In the genomic region with DNA sequence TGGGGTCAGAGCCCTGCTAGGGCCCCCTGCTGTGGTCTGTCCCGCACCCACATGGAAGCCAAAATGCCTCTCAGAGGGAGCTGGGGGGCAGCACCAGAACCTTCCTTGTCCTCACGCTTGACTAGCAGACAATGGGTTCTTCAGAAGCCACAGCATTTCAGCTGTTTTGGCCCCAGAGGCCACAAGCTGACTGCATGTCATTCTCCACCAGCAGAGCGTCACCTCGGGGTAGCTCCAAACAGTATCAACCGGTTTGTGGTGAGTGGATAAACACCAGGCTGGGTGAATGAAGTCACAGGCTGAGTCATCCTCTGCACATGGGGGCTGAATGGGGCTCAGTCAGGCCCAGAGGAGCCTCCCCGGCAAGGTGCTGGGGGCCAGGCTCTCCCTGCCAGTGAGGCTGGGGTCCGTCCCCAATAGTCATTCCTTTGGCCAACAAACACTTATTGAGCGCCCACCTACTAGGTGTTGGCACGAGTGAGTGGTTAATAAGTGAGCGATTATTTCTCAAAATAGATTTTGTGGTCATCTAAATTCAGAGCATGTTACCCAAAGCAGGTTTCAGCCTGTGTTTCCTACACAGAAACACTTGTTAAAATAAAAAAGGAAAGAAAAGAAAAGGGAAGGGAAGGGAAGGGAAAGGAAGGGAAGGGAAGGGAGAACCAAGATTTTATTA, we compare ENCODE assay signal across 8 cellular contexts. TPM values are rescaled to one million over a fixed set of nuclear protein-coding genes. Genes with fewer than 3 reads are reported as not detected.
DNase-seq lines count a peak whose midpoint lies in the region; ATAC-seq and TF ChIP-seq lines count a peak whose summit lies in the region.

No MANE protein-coding gene starts in this region.

- H3K27me3 ChIP-seq in IMR-90 (ENCODE audit: control insufficient read depth, insufficient read depth, low read length) = peaks cover 41% of the 10 kb centered on the region
- peaks cover 6 to 43% of the 10 kb centered on the region in 2 donors for H3K27me3 ChIP-seq in left lung

- H3K4me1 ChIP-seq in IMR-90 (ENCODE audit: control insufficient read depth, insufficient read depth, low read length) = peaks cover 2% of the 10 kb centered on the region; the same call in 1 of the 2 replicates
- H3K4me1 ChIP-seq in left lung = no peaks in the 10 kb centered on the region

- POLR2A ChIA-PET in IMR-90 (lab: Charles Lee; ENCODE audit: unreplicated experiment) = no interaction called here

- H3K4me3 ChIP-seq in IMR-90 (ENCODE audit: insufficient read depth, low read depth, low read length) = no peak overlapping the region
- no peak overlapping the region for H3K4me3 ChIP-seq in left lung

- H2AK9ac ChIP-seq in IMR-90 (replicated peaks; ENCODE audit: low read depth, low read length, poor library complexity) = no peak overlapping the region

- H3K9me1 ChIP-seq in IMR-90 (ENCODE audit: insufficient read depth, low read length) = no peaks in the 10 kb centered on the region

- BruUV-seq in IMR-90 (replicated peaks; lab: Mats Ljungman, UMichigan) = no TSS peak

- no peak overlapping the region for H3K18ac ChIP-seq in IMR-90 (ENCODE audit: low read depth, low read length)

- no peak overlapping the region for H4K8ac ChIP-seq in IMR-90 (ENCODE audit: low read depth in 2 of 2, low read length in 2 of 2)

- TF ChIP-seq CTCF in IMR-90 (conservative IDR thresholded peaks at IDR 0.05; ENCODE audit: low read depth, low read length) (no peak), left lung (IDR thresholded peaks at IDR 0.05) (no peak)

- H3K9ac ChIP-seq in IMR-90 (ENCODE audit: low read depth, low read length) = no peak overlapping the region

- no peak overlapping the region for H2BK5ac ChIP-seq in IMR-90 (ENCODE audit: low read depth, low read length, poor library complexity, severe bottlenecking)

- CTCF ChIA-PET in IMR-90 (lab: Yijun Ruan, JAX) = interaction anchor here (0.8 kb wide), 1 partner anchor 23 kb away, joined by 3 read pairs; no protein-coding TSS in a partner anchor

- H3K4me1 Mint-ChIP-seq in activated T-cell treated with anti-CD3 and anti-CD28 coated beads, Interleukin-2, amount 50 U/mL, for 72 hours (ENCODE audit: low read depth) = peaks cover 16% of the 10 kb centered on the region

- dilution Hi-C loops in IMR-90 (cut with HindIII; ENCODE audit: low sequenced_read_pairs, unreplicated experiment) = no loop called here

- no peaks in the 10 kb centered on the region for H3K9me3 Mint-ChIP-seq in activated T-cell treated with anti-CD3 and anti-CD28 coated beads, Interleukin-2, amount 50 U/mL, for 72 hours

- no peak overlapping the region for H3K14ac ChIP-seq in IMR-90 (replicated peaks; ENCODE audit: low read depth, low read length)

- peak; percentile 97 for ATAC-seq in GM21825 (IDR thresholded peaks at IDR 0.05; ENCODE audit: unreplicated experiment)
- ATAC-seq in IMR-90 (ENCODE audit: low read depth) = peak; percentile 72
- ATAC-seq in activated T-cell treated with anti-CD3 and anti-CD28 coated beads, Interleukin-2, amount 50 U/mL, for 72 hours (replicated peaks in 1 of 2) = peak; percentile 98 to 99
- peak; percentile 93 for ATAC-seq in left lung

- TF ChIP-seq POLR2A in IMR-90 (IDR thresholded peaks at IDR 0.05; ENCODE audit: low read depth, low read length) = no peak

- no peaks in the 10 kb centered on the region for H3K9me3 ChIP-seq in IMR-90 (ENCODE audit: control insufficient read depth, insufficient read depth, low read length)
- no peaks in the 10 kb centered on the region for H3K9me3 ChIP-seq in left lung

- H3K36me3 ChIP-seq in IMR-90 (ENCODE audit: control insufficient read depth, insufficient read depth, low read length) = no peaks in the 10 kb centered on the region
- no peaks in the 10 kb centered on the region for H3K36me3 ChIP-seq in left lung

- no peaks in the 10 kb centered on the region for H3K79me1 ChIP-seq in IMR-90 (ENCODE audit: low read depth in 1 of 2, low read length in 2 of 2)

- H3K27ac Mint-ChIP-seq in activated T-cell treated with anti-CD3 and anti-CD28 coated beads, Interleukin-2, amount 50 U/mL, for 72 hours = no peak overlapping the region

- H2AK5ac ChIP-seq in IMR-90 (ENCODE audit: low read depth, low read length) = no peak overlapping the region

- intact Hi-C loops in IMR-90 (cut with micrococcal nuclease) = no loop called here
- intact Hi-C loops in left lung (cut with DNase I) = no loop called here

- H4K20me1 ChIP-seq in IMR-90 (ENCODE audit: insufficient read depth, low read length) = no peaks in the 10 kb centered on the region; the same call in 1 of the 2 replicates

- H3K27ac ChIP-seq in IMR-90 (ENCODE audit: insufficient read depth, low read length) = no peak overlapping the region
- no peak overlapping the region for H3K27ac ChIP-seq in left lung

- H4K5ac ChIP-seq in IMR-90 (ENCODE audit: low read depth, low read length) = no peak overlapping the region

- H3K4ac ChIP-seq in IMR-90 (ENCODE audit: low read depth, low read length) = no peak overlapping the region

- H3K27me3 Mint-ChIP-seq in activated T-cell treated with anti-CD3 and anti-CD28 coated beads, Interleukin-2, amount 50 U/mL, for 72 hours (ENCODE audit: low read depth) = peaks cover 18% of the 10 kb centered on the region

- no peak overlapping the region for H3K23ac ChIP-seq in IMR-90 (ENCODE audit: low read depth, low read length)

- no peak for TF ChIP-seq RAD21 in IMR-90 (IDR thresholded peaks at IDR 0.05; ENCODE audit: low read length)

- DNase-seq in NCI-H510A treated with DMSO at 0.1 percent for 48 hours (lab: John Stamatoyannopoulos, UW) (peak; percentile 8), NCI-H510A (lab: John Stamatoyannopoulos, UW) (no peak), IMR-90 (peak; percentile 84), left lung (no peak), NCI-H748 treated with DMSO at 0.1 percent for 48 hours (lab: John Stamatoyannopoulos, UW) (no peak), NCI-H2227 treated with DMSO at 0.1 percent for 48 hours (lab: John Stamatoyannopoulos, UW) (no peak)
- DNase-seq in activated T-cell treated with anti-CD3 and anti-CD28 coated beads, Interleukin-2, amount 50 U/mL, for 72 hours = peak; percentile 46 to 62

- no peak overlapping the region for H3K4me2 ChIP-seq in IMR-90 (ENCODE audit: low read depth, low read length)

- H2AFZ ChIP-seq in IMR-90 (replicated peaks; ENCODE audit: low read length, poor library complexity) = no peak overlapping the region

- H3K56ac ChIP-seq in IMR-90 (ENCODE audit: extremely low read depth, insufficient read depth, low read length) = no peak overlapping the region

- no CpG with 5 or more reads among the region's 10 CpGs for WGBS in IMR-90 (ENCODE audit: extremely low coverage in 2 of 2, insufficient read length in 1 of 2), 2 experiments

- no peak overlapping the region for H4K91ac ChIP-seq in IMR-90 (ENCODE audit: insufficient read depth, low read depth, low read length)

- H2BK20ac ChIP-seq in IMR-90 (ENCODE audit: low read depth, low read length) = no peak overlapping the region

- no peak overlapping the region for H2BK120ac ChIP-seq in IMR-90 (ENCODE audit: low read depth, low read length)

- H3K36me3 Mint-ChIP-seq in activated T-cell treated with anti-CD3 and anti-CD28 coated beads, Interleukin-2, amount 50 U/mL, for 72 hours (ENCODE audit: insufficient read depth in 2 of 2) = no peaks in the 10 kb centered on the region

- H2BK15ac ChIP-seq in IMR-90 (ENCODE audit: low read depth, low read length) = no peak overlapping the region

- in situ Hi-C loops in IMR-90 (cut with MboI; ENCODE audit: low sequenced_read_pairs) = no loop called here

- H3K4me3 Mint-ChIP-seq in activated T-cell treated with anti-CD3 and anti-CD28 coated beads, Interleukin-2, amount 50 U/mL, for 72 hours = no peak overlapping the region

TF ChIP-seq in IMR-90, 13 proteins besides CTCF, POLR2A, EP300 and RAD21 (continues in another document):
- TF ChIP-seq FOS (IDR thresholded peaks at IDR 0.05; ENCODE audit: low read depth, low read length) (peak; percentile 30; the same call in 1 of the 2 replicates), RFX5 (IDR thresholded peaks at IDR 0.05; ENCODE audit: low read depth, low read length) (no peak), MAZ (IDR thresholded peaks at IDR 0.05; ENCODE audit: borderline replicate concordance, low read depth, low read length) (peak; percentile 35; the same call in 1 of the 2 replicates), BHLHE40 (IDR thresholded peaks at IDR 0.05; ENCODE audit: low read depth, low read length) (no peak), SMC3 (IDR thresholded peaks at IDR 0.05; ENCODE audit: low read depth, low read length) (no peak), CHD1 (IDR thresholded peaks at IDR 0.05; ENCODE audit: low read depth, low read length) (no peak), CEBPB (IDR thresholded peaks at IDR 0.05; ENCODE audit: low read depth, low read length) (no peak)
- TF ChIP-seq, protein P1, sequence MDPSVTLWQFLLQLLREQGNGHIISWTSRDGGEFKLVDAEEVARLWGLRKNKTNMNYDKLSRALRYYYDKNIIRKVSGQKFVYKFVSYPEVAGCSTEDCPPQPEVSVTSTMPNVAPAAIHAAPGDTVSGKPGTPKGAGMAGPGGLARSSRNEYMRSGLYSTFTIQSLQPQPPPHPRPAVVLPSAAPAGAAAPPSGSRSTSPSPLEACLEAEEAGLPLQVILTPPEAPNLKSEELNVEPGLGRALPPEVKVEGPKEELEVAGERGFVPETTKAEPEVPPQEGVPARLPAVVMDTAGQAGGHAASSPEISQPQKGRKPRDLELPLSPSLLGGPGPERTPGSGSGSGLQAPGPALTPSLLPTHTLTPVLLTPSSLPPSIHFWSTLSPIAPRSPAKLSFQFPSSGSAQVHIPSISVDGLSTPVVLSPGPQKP (IDR thresholded peaks at IDR 0.05; ENCODE audit: borderline replicate concordance, low read depth, low read length) = no peak
- TF ChIP-seq, protein P2, sequence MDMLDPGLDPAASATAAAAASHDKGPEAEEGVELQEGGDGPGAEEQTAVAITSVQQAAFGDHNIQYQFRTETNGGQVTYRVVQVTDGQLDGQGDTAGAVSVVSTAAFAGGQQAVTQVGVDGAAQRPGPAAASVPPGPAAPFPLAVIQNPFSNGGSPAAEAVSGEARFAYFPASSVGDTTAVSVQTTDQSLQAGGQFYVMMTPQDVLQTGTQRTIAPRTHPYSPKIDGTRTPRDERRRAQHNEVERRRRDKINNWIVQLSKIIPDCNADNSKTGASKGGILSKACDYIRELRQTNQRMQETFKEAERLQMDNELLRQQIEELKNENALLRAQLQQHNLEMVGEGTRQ (IDR thresholded peaks at IDR 0.05; ENCODE audit: low read depth, low read length) = no peak

RNA-seq across cellular contexts. Expression of a gene that starts 9.1 kb away (rescaled TPM):
- total RNA-seq in IMR-90 (2012; rRNA removed) = not detected in 2 replicates
- polyA plus RNA-seq in IMR-90 (2012; rRNA removed) = not detected in 2 replicates
- not detected in 2 replicates for polyA plus RNA-seq in IMR-90 (2012; cell fraction: cytosol; rRNA removed)
- polyA plus RNA-seq in IMR-90 (2012; cell fraction: nucleus; rRNA removed; ENCODE audit: low replicate concordance) = not detected in 2 replicates
- total RNA-seq in activated T-cell treated with anti-CD3 and anti-CD28 coated beads, Interleukin-2, amount 50 U/mL, for 72 hours = not detected
- total RNA-seq in left lung = 1 to 10 TPM; 1.6 to 4.2 TPM

RNA-seq across cellular contexts. Expression of a gene that starts 53.3 kb away (rescaled TPM):
- total RNA-seq in IMR-90 (2012; rRNA removed) (not detected in 2 replicates), left lung (under 1 TPM; 0.23 to 0.47 TPM)
- not detected in 2 replicates for polyA plus RNA-seq in IMR-90 (2012; rRNA removed)
- polyA plus RNA-seq in IMR-90 (2012; cell fraction: cytosol; rRNA removed) = not detected in 2 replicates
- polyA plus RNA-seq in IMR-90 (2012; cell fraction: nucleus; rRNA removed; ENCODE audit: low replicate concordance) = not detected in 2 replicates
- not detected for total RNA-seq in activated T-cell treated with anti-CD3 and anti-CD28 coated beads, Interleukin-2, amount 50 U/mL, for 72 hours

Comparison
In these comparisons a context has a peak if more than half of its experiments do, and no peak if none do; other contexts are left out.
1. DNase-seq: peak in NCI-H510A treated with DMSO at 0.1 percent for 48 hours (single experiment), IMR-90 (single experiment) and activated T-cell treated with anti-CD3 and anti-CD28 coated beads, Interleukin-2, amount 50 U/mL, for 72 hours (2 of 2); none in NCI-H510A (single experiment), left lung (0 of 2), NCI-H748 treated with DMSO at 0.1 percent for 48 hours (single experiment) and NCI-H2227 treated with DMSO at 0.1 percent for 48 hours (single experiment).
2. Peak in every context shown above with its lines, with median percentiles within 50 percentile points of each other: ATAC-seq.